In genomic region chr6:33856034-33856590, GRCh38 we compare ENCODE assay signal across 1 cellular context.
TF ChIP-seq lines count a peak whose summit lies in the region.

No MANE protein-coding gene starts in this region.

TF ChIP-seq in IMR-90, 13 proteins besides CTCF, POLR2A, EP300 and RAD21:
- TF ChIP-seq MXI1 (IDR thresholded peaks at IDR 0.05; ENCODE audit: borderline replicate concordance, low read depth, low read length) (no peak), USF2 (IDR thresholded peaks at IDR 0.05; ENCODE audit: low read depth, low read length) (no peak), NFE2L2 (IDR thresholded peaks at IDR 0.05; ENCODE audit: low read depth, low read length) (no peak), FOS (IDR thresholded peaks at IDR 0.05; ENCODE audit: low read depth, low read length) (no peak), CEBPB (IDR thresholded peaks at IDR 0.05; ENCODE audit: low read depth, low read length) (no peak), MAZ (IDR thresholded peaks at IDR 0.05; ENCODE audit: borderline replicate concordance, low read depth, low read length) (no peak), BHLHE40 (IDR thresholded peaks at IDR 0.05; ENCODE audit: low read depth, low read length) (no peak), CHD1 (IDR thresholded peaks at IDR 0.05; ENCODE audit: low read depth, low read length) (no peak), ELK1 (IDR thresholded peaks at IDR 0.05; ENCODE audit: borderline replicate concordance, low read depth, low read length) (no peak), RCOR1 (IDR thresholded peaks at IDR 0.05; ENCODE audit: insufficient replicate concordance, low read length) (no peak), SMC3 (IDR thresholded peaks at IDR 0.05; ENCODE audit: low read depth, low read length) (no peak), MAFK (IDR thresholded peaks at IDR 0.05; ENCODE audit: low read depth, low read length) (no peak), RFX5 (IDR thresholded peaks at IDR 0.05; ENCODE audit: low read depth, low read length) (no peak)
TF ChIP-seq in IMR-90: peak in this region for 0.
